ENCODE assay signal across 23 cellular contexts in the genomic region with DNA sequence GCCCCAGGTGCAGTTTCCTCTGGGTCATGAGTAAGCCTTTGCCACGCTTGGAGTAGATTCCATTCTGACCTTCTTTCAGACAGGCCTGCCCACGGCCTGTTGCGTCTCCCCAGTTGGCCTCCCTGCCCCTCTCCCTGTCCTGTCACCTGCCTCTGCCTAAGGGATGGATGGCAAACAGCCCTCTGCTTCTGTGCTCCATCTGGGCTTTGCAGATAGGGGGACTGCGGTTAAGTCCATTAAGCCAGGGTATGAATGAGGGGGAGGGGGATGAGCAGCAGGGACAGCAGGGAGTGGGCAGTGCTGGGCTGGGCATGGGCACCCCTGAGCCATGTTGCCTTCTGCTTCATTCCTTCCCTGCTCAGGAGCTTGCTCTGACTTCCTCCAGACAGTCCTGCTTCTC. TPM values are rescaled to one million over a fixed set of nuclear protein-coding genes. Genes with fewer than 3 reads are reported as not detected.
"Had no signal": no experiment of that assay in that cellular context is flagged by ENCODE, and none has a peak within 500 bp of the region (broad histone marks: within the 10 kb centered on the region; RNA-seq: fewer than 3 reads in every experiment).

No MANE protein-coding gene starts in this region.

- H3K4me3 Mint-ChIP-seq: activated CD4-positive, alpha-beta memory T cell treated with anti-CD3 and anti-CD28 coated beads, Interleukin-2, amount 10 ng/mL, durations not matched to agents 7 days and 5 days; activated CD4-positive, alpha-beta T cell treated with anti-CD3 and anti-CD28 coated beads, Interleukin-2, amount 10 ng/mL, durations not matched to agents 24 days and 14 days; activated naive CD4-positive, alpha-beta T cell treated with anti-CD3 and anti-CD28 coated beads, Interleukin-2, amount 10 ng/mL, durations not matched to agents 7 days and 5 days; activated T-cell treated with anti-CD3 and anti-CD28 coated beads, Interleukin-2, amount 50 U/mL, for 72 hours; endodermal cell; naive thymus-derived CD4-positive, alpha-beta T cell; stimulated activated naive B cell treated with anti-CD40 and anti-IgM and Interleukin-4, amounts not matched to agents 10 μg/mL and 1 μg/mL and 100 μg/mL, for 72 hours; T-helper 17 cell had no signal

- H3K9me3 Mint-ChIP-seq: activated CD4-positive, alpha-beta memory T cell treated with anti-CD3 and anti-CD28 coated beads, Interleukin-2, amount 10 ng/mL, durations not matched to agents 7 days and 5 days; activated CD4-positive, alpha-beta T cell treated with anti-CD3 and anti-CD28 coated beads, Interleukin-2, amount 10 ng/mL, durations not matched to agents 24 days and 14 days; activated naive CD4-positive, alpha-beta T cell treated with anti-CD3 and anti-CD28 coated beads, Interleukin-2, amount 10 ng/mL, durations not matched to agents 7 days and 5 days; activated T-cell treated with anti-CD3 and anti-CD28 coated beads, Interleukin-2, amount 50 U/mL, for 72 hours; endodermal cell; naive thymus-derived CD4-positive, alpha-beta T cell had no signal

- ATAC-seq: activated CD4-positive, CD25-positive, alpha-beta regulatory T cell treated with anti-CD3 and anti-CD28 coated beads, Interleukin-2, amount 50 U/mL, for 24 hours; activated T-cell treated with anti-CD3 and anti-CD28 coated beads, Interleukin-2, amount 50 U/mL, for 72 hours; left colon; naive thymus-derived CD4-positive, alpha-beta T cell; psoas muscle; right cardiac atrium; stimulated activated naive B cell treated with anti-CD40 and anti-IgM and Interleukin-4, amounts not matched to agents 10 μg/mL and 1 μg/mL and 100 μg/mL, for 72 hours; T-helper 17 cell had no signal

- FAIRE-seq: bronchial epithelial cell, keratinocyte, urothelium cell line had no signal

- H3K27ac Mint-ChIP-seq: activated CD4-positive, alpha-beta memory T cell treated with anti-CD3 and anti-CD28 coated beads, Interleukin-2, amount 10 ng/mL, durations not matched to agents 7 days and 5 days; activated CD4-positive, alpha-beta T cell treated with anti-CD3 and anti-CD28 coated beads, Interleukin-2, amount 10 ng/mL, durations not matched to agents 24 days and 14 days; activated naive CD4-positive, alpha-beta T cell treated with anti-CD3 and anti-CD28 coated beads, Interleukin-2, amount 10 ng/mL, durations not matched to agents 7 days and 5 days; activated T-cell treated with anti-CD3 and anti-CD28 coated beads, Interleukin-2, amount 50 U/mL, for 72 hours; naive thymus-derived CD4-positive, alpha-beta T cell; stimulated activated naive B cell treated with anti-CD40 and anti-IgM and Interleukin-4, amounts not matched to agents 10 μg/mL and 1 μg/mL and 100 μg/mL, for 72 hours; T-helper 17 cell had no signal

- DNase-seq: activated CD4-positive, alpha-beta memory T cell treated with anti-CD3 and anti-CD28 coated beads, Interleukin-2, amount 10 ng/mL, durations not matched to agents 7 days and 5 days; activated CD4-positive, alpha-beta T cell treated with anti-CD3 and anti-CD28 coated beads, Interleukin-2, amount 10 ng/mL, durations not matched to agents 24 days and 14 days; activated naive CD4-positive, alpha-beta T cell treated with anti-CD3 and anti-CD28 coated beads, Interleukin-2, amount 10 ng/mL, durations not matched to agents 7 days and 5 days; activated T-cell treated with anti-CD3 and anti-CD28 coated beads, Interleukin-2, amount 50 U/mL, for 72 hours; amygdala; cortex of kidney; endodermal cell; mesenchymal stem cell; naive thymus-derived CD4-positive, alpha-beta T cell; psoas muscle; right cardiac atrium; stimulated activated CD4-positive, alpha-beta T cell treated with anti-CD3 and anti-CD28 coated beads, Interleukin-1b, Interleukin-23, amount 100 ng/mL, for 48 hours; stimulated activated naive B cell treated with anti-CD40 and anti-IgM and Interleukin-4, amounts not matched to agents 10 μg/mL and 1 μg/mL and 100 μg/mL, for 72 hours; T-helper 17 cell had no signal

- H3K27ac ChIP-seq: ovary, psoas muscle, skin epidermis, transverse colon, VCaP had no signal

- H3K4me1 ChIP-seq: psoas muscle, transverse colon had no signal

- H3K27me3 Mint-ChIP-seq: naive thymus-derived CD4-positive, alpha-beta T cell; stimulated activated naive B cell treated with anti-CD40 and anti-IgM and Interleukin-4, amounts not matched to agents 10 μg/mL and 1 μg/mL and 100 μg/mL, for 72 hours had no signal

- H3K36me3 ChIP-seq: ovary, transverse colon had no signal

- H3K4me3 ChIP-seq: ovary, psoas muscle, skin epidermis, transverse colon had no signal

- H3K36me3 Mint-ChIP-seq: activated naive CD4-positive, alpha-beta T cell treated with anti-CD3 and anti-CD28 coated beads, Interleukin-2, amount 10 ng/mL, durations not matched to agents 7 days and 5 days; naive thymus-derived CD4-positive, alpha-beta T cell had no signal

- H3K27me3 ChIP-seq: ovary, transverse colon had no signal

- H3K9me3 ChIP-seq: ovary, psoas muscle, transverse colon had no signal

RNA-seq across cellular contexts. Expression of a gene that starts 37.6 kb away (rescaled TPM):
- total RNA-seq: activated CD4-positive, alpha-beta T cell treated with anti-CD3 and anti-CD28 coated beads, Interleukin-2, amount 10 ng/mL, durations not matched to agents 24 days and 14 days had no signal
- polyA plus RNA-seq: keratinocyte; naive thymus-derived CD4-positive, alpha-beta T cell had no signal
